In the genomic region with DNA sequence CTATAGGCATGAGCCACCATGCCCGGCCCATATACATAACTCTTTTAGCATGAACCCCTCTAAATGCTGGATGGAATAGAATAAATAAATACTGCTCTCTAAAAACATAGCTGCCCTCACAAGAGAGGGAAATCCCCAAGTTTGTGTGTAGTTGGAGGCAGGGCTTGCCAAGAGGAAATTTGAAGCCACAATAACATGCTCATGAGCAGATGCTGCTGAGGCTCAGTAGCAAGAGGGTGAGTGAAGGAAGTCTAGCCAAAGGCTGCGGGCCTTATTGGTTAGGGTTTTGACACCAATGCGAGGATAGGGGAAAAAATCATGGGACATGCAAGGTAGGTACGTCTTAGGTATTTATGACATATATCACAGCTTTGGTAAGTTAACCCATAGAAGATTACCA, we compare ENCODE assay signal across 8 cellular contexts. TPM values are rescaled to one million over a fixed set of nuclear protein-coding genes. Genes with fewer than 3 reads are reported as not detected.
DNase-seq lines count a peak whose midpoint lies in the region; ATAC-seq, FAIRE-seq and TF ChIP-seq lines count a peak whose summit lies in the region.

No MANE protein-coding gene starts in this region.

- intact Hi-C loops in kidney (cut with DNase I) = no loop called here

- ATAC-seq in GM18907 (IDR thresholded peaks at IDR 0.05; ENCODE audit: unreplicated experiment) (peak; percentile 89), HG02938 (IDR thresholded peaks at IDR 0.05; ENCODE audit: unreplicated experiment) (peak; percentile 60)

- H3K27ac ChIP-seq in kidney (ENCODE audit: low read depth in 2 of 2, low read length in 2 of 2) = no peak overlapping the region

- no peaks in the 10 kb centered on the region for H3K4me1 ChIP-seq in kidney (ENCODE audit: control insufficient read depth in 1 of 2, insufficient read depth in 1 of 2, low read depth in 1 of 2, low read length in 2 of 2)

- no peak overlapping the region for H3K4me3 ChIP-seq in kidney (ENCODE audit: low read length in 2 of 2)

- TF ChIP-seq CTCF in kidney (IDR thresholded peaks at IDR 0.05; ENCODE audit: borderline replicate concordance, extremely low read depth, insufficient read depth) = no peak

- FAIRE-seq in kidney (lab: Jason Lieb, UNC) = no peak

- peak; percentile 30 to 44 for DNase-seq in activated CD4-positive, alpha-beta T cell treated with anti-CD3 and anti-CD28 coated beads, Interleukin-2, amount 50 U/mL, for 48 hours
- DNase-seq in myocyte (ENCODE audit: low read depth) (peak; percentile 64), T1000 (lab: John Stamatoyannopoulos, UW) (no peak), COR-L47 (lab: John Stamatoyannopoulos, UW) (no peak), kidney (no peak), SKM-1 (lab: John Stamatoyannopoulos, UW; ENCODE audit: unreplicated experiment) (no peak)

- no peaks in the 10 kb centered on the region for H3K9me3 ChIP-seq in kidney (ENCODE audit: control insufficient read depth in 1 of 2, low read length in 2 of 2)

- H3K9ac ChIP-seq in kidney (ENCODE audit: low read length in 2 of 2) = no peak overlapping the region

- H3K36me3 ChIP-seq in kidney (ENCODE audit: control insufficient read depth in 1 of 2, insufficient read depth in 2 of 2, low read length in 2 of 2) = no peaks in the 10 kb centered on the region

RNA-seq across cellular contexts. Expression of gene TPK1, which starts 17.3 kb away (rescaled TPM):
- total RNA-seq in myocyte (2.3 and 4.8 TPM in 2 replicates), kidney (15.5 TPM)
- 2.3 TPM for polyA plus RNA-seq in myocyte (2012)
- 5.3 TPM for polyA plus RNA-seq in kidney (ENCODE audit: insufficient read depth, low read depth, low replicate concordance)

Comparison
In these comparisons a context has a peak if more than half of its experiments do, and no peak if none do; other contexts are left out.
1. DNase-seq: peak in activated CD4-positive, alpha-beta T cell treated with anti-CD3 and anti-CD28 coated beads, Interleukin-2, amount 50 U/mL, for 48 hours (2 of 2) and myocyte (single experiment); none in T1000 (single experiment), COR-L47 (single experiment), kidney (single experiment) and SKM-1 (single experiment).